Comparison of ENCODE assay signal across 8 cellular contexts in the genomic region with DNA sequence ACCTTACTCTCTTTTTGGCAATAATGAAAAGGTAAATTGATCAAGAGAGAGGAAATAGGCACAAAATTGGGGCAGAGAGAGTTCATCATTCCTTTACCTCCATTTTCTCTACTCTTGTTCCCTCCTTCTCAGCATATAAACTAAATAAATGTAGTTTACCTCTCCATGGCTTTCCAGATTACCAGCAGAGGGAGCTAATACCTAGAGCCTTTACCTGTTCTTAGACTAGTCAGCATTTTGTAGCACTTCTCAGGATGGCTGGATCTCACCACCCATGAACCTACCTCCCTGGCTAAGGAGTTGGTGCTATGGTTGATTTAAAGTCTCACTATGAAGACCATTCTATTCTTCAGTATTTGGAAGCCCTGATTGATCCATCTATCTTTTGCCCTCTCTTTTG. TPM values are rescaled to one million over a fixed set of nuclear protein-coding genes. Genes with fewer than 3 reads are reported as not detected.
A peak's percentile ranks its signal among the peaks of the same experiment; 100 is the strongest.
DNase-seq lines count a peak whose midpoint lies in the region; ATAC-seq, FAIRE-seq and TF ChIP-seq lines count a peak whose summit lies in the region.

No MANE protein-coding gene starts in this region.

- H3K36me3 ChIP-seq in ascending aorta, result peaks cover 20 to 56% of the 10 kb centered on the region in 2 donors
- peaks cover 0 to 16% of the 10 kb centered on the region in 2 experiments; a peak in 1 of 5 replicates for H3K36me3 ChIP-seq in HepG2 (replicated peaks in 1 of 2; ENCODE audit: control insufficient read depth in 1 of 2, insufficient read depth in 2 of 2, low read length in 2 of 2)

- TF ChIP-seq EP300 in HepG2 (IDR thresholded peaks at IDR 0.05; ENCODE audit: low read depth in 2 of 2, low read length in 2 of 2) (no peak), HepG2 (CRISPR knock-in tag; IDR thresholded peaks at IDR 0.05; ENCODE audit: borderline replicate concordance) (no peak)

- CTCF ChIA-PET in HepG2 (lab: Yijun Ruan, JAX; ENCODE audit: low intra/inter-chr PET ratio, low total read pairs), result interaction anchor here (0.8 to 1.3 kb wide), 3 partner anchors 91 to 282 kb away, joined by 3 to 5 read pairs (median 5); a partner anchor contains a TSS

- H3K4me1 Mint-ChIP-seq in CD14-positive monocyte, result peaks cover 23% of the 10 kb centered on the region

- intact Hi-C loops in CD14-positive monocyte (cut with micrococcal nuclease) (no loop called here), ascending aorta (cut with DNase I) (loop anchor here (2.0 kb wide), 1 partner anchor 281 kb away; no protein-coding TSS in a partner anchor), HepG2 (cut with micrococcal nuclease; ENCODE audit: unreplicated experiment) (loop anchor here (1.0 kb wide), 2 partner anchors 244 to 282 kb away; no protein-coding TSS in a partner anchor)

- H3K27ac ChIP-seq in ascending aorta (no peak overlapping the region), HepG2 (ENCODE audit: extremely low read length, insufficient read depth, low read length) (no peak overlapping the region)

- H3K9ac ChIP-seq in HepG2 (ENCODE audit: insufficient read depth, low read depth, low read length), result no peak overlapping the region

- FAIRE-seq in HepG2 (lab: Jason Lieb, UNC), result peak; percentile 48

- peaks cover 8 to 19% of the 10 kb centered on the region in 2 donors for H3K36me3 Mint-ChIP-seq in CD14-positive monocyte

- H3K9me3 ChIP-seq in ascending aorta, result no peaks in the 10 kb centered on the region
- no peaks in the 10 kb centered on the region for H3K9me3 ChIP-seq in HepG2 (ENCODE audit: low read length)

- no peaks in the 10 kb centered on the region for H3K79me2 ChIP-seq in HepG2 (ENCODE audit: insufficient read depth, low read length)

- DNase-seq in CD14-positive monocyte (ENCODE audit: low spot score) (no peak), NCI-H1930 (lab: John Stamatoyannopoulos, UW) (peak; percentile 3 to 15), ascending aorta (ENCODE audit: low spot score in 2 of 2) (no peak), HepG2 (ENCODE audit: low spot score) (peak; percentile 16), globus pallidus (ENCODE audit: low spot score) (no peak)
- no peak for DNase-seq in NK-92 treated with Interleukin-12 subunit alpha and Interleukin-12 subunit beta, amount 100 ng/mL, for 24 hours (lab: John Stamatoyannopoulos, UW)

- BruUV-seq in HepG2 (replicated peaks; lab: Mats Ljungman, UMichigan), result no TSS peak

- H3K9me3 Mint-ChIP-seq in CD14-positive monocyte, result peaks cover 0 to 3% (median 0%) of the 10 kb centered on the region in 7 donors

- POLR2A ChIA-PET in HepG2 (lab: Yijun Ruan, JAX), result no interaction called here

- H2AFZ ChIP-seq in HepG2 (ENCODE audit: low read length), result no peak overlapping the region

- ATAC-seq in GM18520 (IDR thresholded peaks at IDR 0.05; ENCODE audit: unreplicated experiment) (peak; percentile 42), HepG2 (peak; percentile 62), HG02642 (IDR thresholded peaks at IDR 0.05; ENCODE audit: poor library complexity, unreplicated experiment) (no peak)

- no peak overlapping the region for H3K4me2 ChIP-seq in HepG2 (ENCODE audit: low read depth, low read length)

- TF ChIP-seq CTCF in CD14-positive monocyte (IDR thresholded peaks at IDR 0.05) (peak; percentile 32), ascending aorta (IDR thresholded peaks at IDR 0.05) (peak; percentile 46 to 60 (median 47)), HepG2 (CRISPR knock-in tag; IDR thresholded peaks at IDR 0.05) (peak; percentile 52)

- no peaks in the 10 kb centered on the region for H4K20me1 ChIP-seq in HepG2 (ENCODE audit: insufficient read depth, low read length)

- no peak overlapping the region for H3K27ac Mint-ChIP-seq in CD14-positive monocyte

- TF ChIP-seq RAD21 in HepG2 (CRISPR knock-in tag; IDR thresholded peaks at IDR 0.05), result no peak

- no peak overlapping the region for H3K4me3 Mint-ChIP-seq in CD14-positive monocyte

- TF ChIP-seq POLR2A in HepG2 (IDR thresholded peaks at IDR 0.05; ENCODE audit: insufficient read depth in 1 of 2, low read depth in 2 of 2, low read length in 2 of 2), result no peak

- H3K4me1 ChIP-seq in ascending aorta (no peaks in the 10 kb centered on the region), HepG2 (ENCODE audit: insufficient read depth, low read length) (no peaks in the 10 kb centered on the region)

- H3K27me3 Mint-ChIP-seq in CD14-positive monocyte (ENCODE audit: low read depth in 3 of 3), result peaks cover 0 to 3% (median 0%) of the 10 kb centered on the region in 3 donors

- no peaks in the 10 kb centered on the region for H3K27me3 ChIP-seq in ascending aorta
- no peaks in the 10 kb centered on the region for H3K27me3 ChIP-seq in HepG2 (ENCODE audit: control insufficient read depth in 1 of 2, insufficient read depth in 2 of 2, low read length in 2 of 2)

- in situ Hi-C loops in HepG2 (cut with HindIII; ENCODE audit: extremely low pct_ligation_motif_present, low pct_unique_long_range_greater_than_20kb), result loop anchor here (25.0 kb wide), 1 partner anchor 238 kb away; no protein-coding TSS in a partner anchor

- H3K4me3 ChIP-seq in ascending aorta (no peak overlapping the region), HepG2 (replicated peaks in 1 of 3; ENCODE audit: insufficient read depth in 1 of 3, low read depth in 2 of 3, low read length in 3 of 3) (no peak overlapping the region)

TF ChIP-seq in HepG2, 621 proteins besides CTCF, POLR2A, EP300 and RAD21 (continues in another document):
- TF ChIP-seq, protein P1, sequence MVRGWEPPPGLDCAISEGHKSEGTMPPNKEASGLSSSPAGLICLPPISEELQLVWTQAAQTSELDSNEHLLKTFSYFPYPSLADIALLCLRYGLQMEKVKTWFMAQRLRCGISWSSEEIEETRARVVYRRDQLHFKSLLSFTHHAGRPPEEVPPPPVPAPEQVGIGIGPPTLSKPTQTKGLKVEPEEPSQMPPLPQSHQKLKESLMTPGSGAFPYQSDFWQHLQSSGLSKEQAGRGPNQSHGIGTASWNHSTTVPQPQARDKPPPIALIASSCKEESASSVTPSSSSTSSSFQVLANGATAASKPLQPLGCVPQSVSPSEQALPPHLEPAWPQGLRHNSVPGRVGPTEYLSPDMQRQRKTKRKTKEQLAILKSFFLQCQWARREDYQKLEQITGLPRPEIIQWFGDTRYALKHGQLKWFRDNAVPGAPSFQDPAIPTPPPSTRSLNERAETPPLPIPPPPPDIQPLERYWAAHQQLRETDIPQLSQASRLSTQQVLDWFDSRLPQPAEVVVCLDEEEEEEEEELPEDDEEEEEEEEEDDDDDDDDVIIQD (CRISPR knock-in tag; IDR thresholded peaks at IDR 0.05; ENCODE audit: low read depth), result no peak
- TF ChIP-seq STAG1 (CRISPR knock-in tag; IDR thresholded peaks at IDR 0.05), result 0 out of 2 replicates have a peak, but pooled peaks have one; percentile 10
- TF ChIP-seq DMAP1 (CRISPR knock-in tag; IDR thresholded peaks at IDR 0.05), result no peak
- no peak for TF ChIP-seq ZNF547 (CRISPR knock-in tag; IDR thresholded peaks at IDR 0.05)

RNA-seq across cellular contexts. Expression of a gene that starts 15.7 kb away (rescaled TPM):
- polyA plus RNA-seq in CD14-positive monocyte, result 1 to 10 TPM; 2.4 to 2.9 TPM
- total RNA-seq in ascending aorta, result 8.4 TPM
- 14.3 and 16.4 TPM in 2 replicates for total RNA-seq in HepG2 (2016; rRNA removed; fragmentation: Illumina TruSeq; extraction: Trizol)
- 3.7 and 4.8 TPM in 2 replicates for total RNA-seq in HepG2 (2016; cell fraction: cytosol; rRNA removed; fragmentation: Illumina TruSeq; extraction: Trizol; ENCODE audit: low read depth)
- 16.9 and 17.9 TPM in 2 replicates for total RNA-seq in HepG2 (2016; cell fraction: insoluble cytoplasmic fraction; rRNA removed; fragmentation: Illumina TruSeq; extraction: Trizol)
- total RNA-seq in HepG2 (2016; cell fraction: membrane; rRNA removed; fragmentation: Illumina TruSeq; extraction: Trizol), result 4.7 and 4.8 TPM in 2 replicates
- total RNA-seq in HepG2 (2016; cell fraction: nucleus; rRNA removed; fragmentation: Illumina TruSeq; extraction: Trizol), result 30.3 and 30.7 TPM in 2 replicates
- 14.7 and 14.9 TPM in 2 replicates for polyA plus RNA-seq in HepG2 (2011; rRNA removed)
- polyA plus RNA-seq in HepG2 (2011; cell fraction: cytosol; rRNA removed), result 3.6 and 4.3 TPM in 2 replicates
- polyA plus RNA-seq in HepG2 (2011; cell fraction: nucleus; rRNA removed), result 61.7 and 68.4 TPM in 2 replicates
- 15.5 and 18.0 TPM in 2 replicates for polyA plus RNA-seq in HepG2 (2012)
- 1.0 and 1.3 TPM in 2 replicates for polyA plus RNA-seq in HepG2 (2016; cell fraction: cytosol; fragmentation: Illumina TruSeq; extraction: Trizol; ENCODE audit: low read depth)
- 13.0 and 14.7 TPM in 2 replicates for polyA plus RNA-seq in HepG2 (2016; cell fraction: insoluble cytoplasmic fraction; fragmentation: Illumina TruSeq; extraction: Trizol; ENCODE audit: low read depth)
- polyA plus RNA-seq in HepG2 (2016; cell fraction: membrane; fragmentation: Illumina TruSeq; extraction: Trizol; ENCODE audit: low read depth), result 1.7 and 2.0 TPM in 2 replicates
- 40.0 and 45.3 TPM in 2 replicates for polyA plus RNA-seq in HepG2 (2016; cell fraction: nucleus; fragmentation: Illumina TruSeq; extraction: Trizol; ENCODE audit: insufficient read depth, low read depth)
- polyA minus RNA-seq in HepG2 (2011; rRNA and poly(A)+ RNA removed; ENCODE audit: low replicate concordance), result 17.1 and 18.1 TPM in 2 replicates
- polyA minus RNA-seq in HepG2 (2011; cell fraction: cytosol; rRNA and poly(A)+ RNA removed), result 3.7 and 5.8 TPM in 2 replicates
- polyA minus RNA-seq in HepG2 (2011; cell fraction: nucleus; rRNA and poly(A)+ RNA removed), result 43.0 and 46.1 TPM in 2 replicates

RNA-seq across cellular contexts. Expression of a gene that starts 15.8 kb away (rescaled TPM):
- polyA plus RNA-seq in CD14-positive monocyte, result 10 to 100 TPM; 12.2 to 18.3 TPM
- total RNA-seq in ascending aorta, result 8.0 TPM
- 8.1 and 9.2 TPM in 2 replicates for total RNA-seq in HepG2 (2016; rRNA removed; fragmentation: Illumina TruSeq; extraction: Trizol)
- 1.5 and 1.8 TPM in 2 replicates for total RNA-seq in HepG2 (2016; cell fraction: cytosol; rRNA removed; fragmentation: Illumina TruSeq; extraction: Trizol; ENCODE audit: low read depth)
- total RNA-seq in HepG2 (2016; cell fraction: insoluble cytoplasmic fraction; rRNA removed; fragmentation: Illumina TruSeq; extraction: Trizol), result 7.7 and 7.8 TPM in 2 replicates
- total RNA-seq in HepG2 (2016; cell fraction: membrane; rRNA removed; fragmentation: Illumina TruSeq; extraction: Trizol), result 2.9 and 4.7 TPM in 2 replicates
- 11.3 and 11.9 TPM in 2 replicates for total RNA-seq in HepG2 (2016; cell fraction: nucleus; rRNA removed; fragmentation: Illumina TruSeq; extraction: Trizol)
- polyA plus RNA-seq in HepG2 (2011; rRNA removed), result 4.4 and 4.7 TPM in 2 replicates
- polyA plus RNA-seq in HepG2 (2011; cell fraction: cytosol; rRNA removed), result 2.1 and 3.2 TPM in 2 replicates
- polyA plus RNA-seq in HepG2 (2011; cell fraction: nucleus; rRNA removed), result 4.7 and 5.3 TPM in 2 replicates
- 6.0 TPM in 2 replicates for polyA plus RNA-seq in HepG2 (2012)
- 1.3 and 1.4 TPM in 2 replicates for polyA plus RNA-seq in HepG2 (2016; cell fraction: cytosol; fragmentation: Illumina TruSeq; extraction: Trizol; ENCODE audit: low read depth)
- polyA plus RNA-seq in HepG2 (2016; cell fraction: insoluble cytoplasmic fraction; fragmentation: Illumina TruSeq; extraction: Trizol; ENCODE audit: low read depth), result 5.5 and 5.8 TPM in 2 replicates
- 1.9 and 2.4 TPM in 2 replicates for polyA plus RNA-seq in HepG2 (2016; cell fraction: membrane; fragmentation: Illumina TruSeq; extraction: Trizol; ENCODE audit: low read depth)
- polyA plus RNA-seq in HepG2 (2016; cell fraction: nucleus; fragmentation: Illumina TruSeq; extraction: Trizol; ENCODE audit: insufficient read depth, low read depth), result 16.5 and 18.5 TPM in 2 replicates
- polyA minus RNA-seq in HepG2 (2011; rRNA and poly(A)+ RNA removed; ENCODE audit: low replicate concordance), result 4.0 and 14.9 TPM in 2 replicates
- polyA minus RNA-seq in HepG2 (2011; cell fraction: cytosol; rRNA and poly(A)+ RNA removed), result 2.5 and 3.7 TPM in 2 replicates
- polyA minus RNA-seq in HepG2 (2011; cell fraction: nucleus; rRNA and poly(A)+ RNA removed), result 8.9 and 10.9 TPM in 2 replicates

Comparison
In these comparisons a context has a peak if more than half of its experiments do, and no peak if none do; other contexts are left out.
1. DNase-seq: peak in NCI-H1930 (2 of 2) and HepG2 (single experiment); none in CD14-positive monocyte (single experiment), ascending aorta (0 of 2), globus pallidus (single experiment) and NK-92 treated with Interleukin-12 subunit alpha and Interleukin-12 subunit beta, amount 100 ng/mL, for 24 hours (single experiment).
2. intact Hi-C loops: an anchor here in ascending aorta (2.0 kb wide) and HepG2 (1.0 kb wide); none called in CD14-positive monocyte.
3. Peak in every context shown above with its lines, with median percentiles within 50 percentile points of each other: CTCF ChIP-seq.